Comparison of ENCODE assay signal across 22 cellular contexts in genomic region chr12:89309815-89310214, GRCh38.
DNase-seq lines count a peak whose midpoint lies in the region; ATAC-seq and TF ChIP-seq lines count a peak whose summit lies in the region.
"Had no signal": no experiment of that assay in that cellular context is flagged by ENCODE, and none has a peak within 500 bp of the region (broad histone marks: within the 10 kb centered on the region; RNA-seq: fewer than 3 reads in every experiment).

No MANE protein-coding gene starts in this region.

- H3K4me3 Mint-ChIP-seq in stimulated activated naive B cell treated with anti-CD40 and anti-IgM and Interleukin-4, amounts not matched to agents 10 μg/mL and 1 μg/mL and 100 μg/mL, for 72 hours, result no peak overlapping the region
- H3K4me3 Mint-ChIP-seq: activated CD8-positive, alpha-beta T cell treated with anti-CD3 and anti-CD28 coated beads for 36 hours; dendritic cell treated with granulocyte-macrophage colony-stimulating factor and Interleukin-4, amounts not matched to agents 40 ng/mL and 50 ng/mL, for 4 days; stimulated activated memory B cell treated with anti-CD40 and anti-IgM and Interleukin-4, amounts not matched to agents 10 μg/mL and 1 μg/mL and 100 μg/mL, for 72 hours had no signal

- no peak for TF ChIP-seq CTCF in HEK293 (tag by site-specific recombination; IDR thresholded peaks at IDR 0.05)

- H3K9me3 ChIP-seq in HEK293 (ENCODE audit: control insufficient read depth, insufficient read depth, low read depth, low read length), result no peaks in the 10 kb centered on the region
- H3K9me3 ChIP-seq: transverse colon had no signal

- POLR2A ChIA-PET in HEK293 (lab: Yijun Ruan, JAX), result no interaction called here

- no peak for ATAC-seq in stimulated activated naive B cell treated with anti-CD40 and anti-IgM and Interleukin-4, amounts not matched to agents 10 μg/mL and 1 μg/mL and 100 μg/mL, for 72 hours (replicated peaks)
- ATAC-seq: activated CD4-positive, CD25-positive, alpha-beta regulatory T cell treated with anti-CD3 and anti-CD28 coated beads, Interleukin-2, amount 50 U/mL, for 24 hours; activated CD8-positive, alpha-beta T cell treated with anti-CD3 and anti-CD28 coated beads for 36 hours; PC-3; stimulated activated memory B cell treated with anti-CD40 and anti-IgM and Interleukin-4, amounts not matched to agents 10 μg/mL and 1 μg/mL and 100 μg/mL, for 72 hours had no signal

- H3K36me3 ChIP-seq in HEK293 (ENCODE audit: control insufficient read depth in 2 of 2, insufficient read depth in 1 of 2, low read length in 2 of 2), result no peaks in the 10 kb centered on the region
- H3K36me3 ChIP-seq: transverse colon had no signal

- H3K36me3 Mint-ChIP-seq in stimulated activated naive B cell treated with anti-CD40 and anti-IgM and Interleukin-4, amounts not matched to agents 10 μg/mL and 1 μg/mL and 100 μg/mL, for 72 hours, result no peaks in the 10 kb centered on the region
- H3K36me3 Mint-ChIP-seq: stimulated activated memory B cell treated with anti-CD40 and anti-IgM and Interleukin-4, amounts not matched to agents 10 μg/mL and 1 μg/mL and 100 μg/mL, for 72 hours had no signal

- peak; percentile 37 for DNase-seq in NOMO-1 treated with DMSO at 0.1 percent for 48 hours (lab: John Stamatoyannopoulos, UW; ENCODE audit: unreplicated experiment)
- DNase-seq in inferior parietal cortex (ENCODE audit: extremely low spot score), result peak; percentile 55
- DNase-seq in stimulated activated naive B cell treated with anti-CD40 and anti-IgM and Interleukin-4, amounts not matched to agents 10 μg/mL and 1 μg/mL and 100 μg/mL, for 72 hours, result no peak
- no peak for DNase-seq in DMS 273 (lab: John Stamatoyannopoulos, UW; ENCODE audit: unreplicated experiment)
- no peak for DNase-seq in NCI-H774 (lab: John Stamatoyannopoulos, UW)
- DNase-seq in HUDEP-2 (lab: John Stamatoyannopoulos, UW; ENCODE audit: unreplicated experiment in 76 of 76), result no peak
- DNase-seq: activated CD8-positive, alpha-beta T cell treated with anti-CD3 and anti-CD28 coated beads for 36 hours; activated naive CD4-positive, alpha-beta T cell; glutamatergic neuron; HCEC 1CT; NCI-H1105 treated with DMSO at 0.1 percent for 48 hours; NCI-H2029 treated with DMSO at 0.1 percent for 48 hours; NCI-H2227 treated with DMSO at 0.1 percent for 48 hours; PC-3; Right ventricle myocardium superior; small intestine; transverse colon had no signal

- CTCF ChIA-PET in HEK293 (lab: Yijun Ruan, JAX), result interaction anchor here (0.6 kb wide), 1 partner anchor 8 kb away, joined by 3 read pairs; no protein-coding TSS in a partner anchor

- peaks cover 7 to 20% of the 10 kb centered on the region in 2 donors for H3K4me1 Mint-ChIP-seq in stimulated activated naive B cell treated with anti-CD40 and anti-IgM and Interleukin-4, amounts not matched to agents 10 μg/mL and 1 μg/mL and 100 μg/mL, for 72 hours

- no peak overlapping the region for H3K27ac ChIP-seq in HEK293 (ENCODE audit: extremely low read depth, low read depth, low read length)
- H3K27ac ChIP-seq: transverse colon had no signal

- H3K9me3 Mint-ChIP-seq in stimulated activated naive B cell treated with anti-CD40 and anti-IgM and Interleukin-4, amounts not matched to agents 10 μg/mL and 1 μg/mL and 100 μg/mL, for 72 hours, result peaks cover 0 to 1% of the 10 kb centered on the region in 2 donors
- H3K9me3 Mint-ChIP-seq: activated CD8-positive, alpha-beta T cell treated with anti-CD3 and anti-CD28 coated beads for 36 hours; stimulated activated memory B cell treated with anti-CD40 and anti-IgM and Interleukin-4, amounts not matched to agents 10 μg/mL and 1 μg/mL and 100 μg/mL, for 72 hours had no signal

- H3K4me3 ChIP-seq in HEK293 (ENCODE audit: low read depth, low read length), result no peak overlapping the region
- H3K4me3 ChIP-seq: lung, transverse colon had no signal

- H3K4me1 ChIP-seq in HEK293 (ENCODE audit: control insufficient read depth, insufficient read depth, low read length), result peaks cover 12% of the 10 kb centered on the region
- H3K4me1 ChIP-seq: transverse colon had no signal

- H3K27me3 Mint-ChIP-seq in stimulated activated naive B cell treated with anti-CD40 and anti-IgM and Interleukin-4, amounts not matched to agents 10 μg/mL and 1 μg/mL and 100 μg/mL, for 72 hours, result peaks cover 0 to 10% of the 10 kb centered on the region in 2 donors
- H3K27me3 Mint-ChIP-seq: activated CD8-positive, alpha-beta T cell treated with anti-CD3 and anti-CD28 coated beads for 36 hours; dendritic cell treated with granulocyte-macrophage colony-stimulating factor and Interleukin-4, amounts not matched to agents 40 ng/mL and 50 ng/mL, for 4 days; stimulated activated memory B cell treated with anti-CD40 and anti-IgM and Interleukin-4, amounts not matched to agents 10 μg/mL and 1 μg/mL and 100 μg/mL, for 72 hours had no signal

- peak overlapping the region; percentile 31 for H3K27ac Mint-ChIP-seq in stimulated activated naive B cell treated with anti-CD40 and anti-IgM and Interleukin-4, amounts not matched to agents 10 μg/mL and 1 μg/mL and 100 μg/mL, for 72 hours
- H3K27ac Mint-ChIP-seq: activated CD8-positive, alpha-beta T cell treated with anti-CD3 and anti-CD28 coated beads for 36 hours; dendritic cell treated with granulocyte-macrophage colony-stimulating factor and Interleukin-4, amounts not matched to agents 40 ng/mL and 50 ng/mL, for 4 days; stimulated activated memory B cell treated with anti-CD40 and anti-IgM and Interleukin-4, amounts not matched to agents 10 μg/mL and 1 μg/mL and 100 μg/mL, for 72 hours had no signal

TF ChIP-seq in HEK293, 187 proteins besides CTCF, POLR2A, EP300 and RAD21:
- TF ChIP-seq SCRT1 (tag by site-specific recombination; IDR thresholded peaks at IDR 0.05; ENCODE audit: borderline replicate concordance), result 0 out of 2 replicates have a peak, but pooled peaks have one; percentile 6
- TF ChIP-seq ZNF658 (tag by site-specific recombination; IDR thresholded peaks at IDR 0.05), result no peak
TF ChIP-seq in HEK293: peak in this region for 1.

Comparison
In these comparisons a context has a peak if more than half of its experiments do, and no peak if none do; other contexts are left out.
1. DNase-seq: peak in NOMO-1 treated with DMSO at 0.1 percent for 48 hours (single experiment) and inferior parietal cortex (single experiment); none in stimulated activated naive B cell treated with anti-CD40 and anti-IgM and Interleukin-4, amounts not matched to agents 10 μg/mL and 1 μg/mL and 100 μg/mL, for 72 hours (single experiment), DMS 273 (single experiment), NCI-H774 (single experiment) and HUDEP-2 (0 of 76).